Comparison of ENCODE assay signal across 8 cellular contexts in genomic region chr12:15532364-15532977, GRCh38.
A peak's percentile ranks its signal among the peaks of the same experiment; 100 is the strongest.
DNase-seq lines count a peak whose midpoint lies in the region; ATAC-seq and TF ChIP-seq lines count a peak whose summit lies in the region.

No MANE protein-coding gene starts in this region.

- no peaks in the 10 kb centered on the region for H3K36me3 ChIP-seq in sigmoid colon

- H3K27ac ChIP-seq in foreskin keratinocyte (no peak overlapping the region), sigmoid colon (no peak overlapping the region)

- H3K9me3 Mint-ChIP-seq in activated T-cell treated with anti-CD3 and anti-CD28 coated beads, Interleukin-2, amount 50 U/mL, for 4 hours = peaks cover 12% of the 10 kb centered on the region

- H3K4me3 Mint-ChIP-seq in activated T-cell treated with anti-CD3 and anti-CD28 coated beads, Interleukin-2, amount 50 U/mL, for 4 hours = no peak overlapping the region

- H3K27me3 ChIP-seq in foreskin keratinocyte = no peaks in the 10 kb centered on the region
- no peaks in the 10 kb centered on the region for H3K27me3 ChIP-seq in sigmoid colon

- H3K9me3 ChIP-seq in sigmoid colon = no peaks in the 10 kb centered on the region

- 8 to 31% methylated on average over 3 of the region's 3 CpGs for WGBS in sigmoid colon, 2 donors

- no peak for TF ChIP-seq POLR2A in sigmoid colon (IDR thresholded peaks at IDR 0.05)

- H3K4me3 ChIP-seq in sigmoid colon = no peak overlapping the region

- DNase-seq in AG08396 (ENCODE audit: low spot score) = peak; percentile 56
- peak; percentile 92 for DNase-seq in NCI-H82 (lab: John Stamatoyannopoulos, UW)
- DNase-seq in activated T-cell treated with anti-CD3 and anti-CD28 coated beads, Interleukin-2, amount 50 U/mL, for 4 hours = peak; percentile 37
- DNase-seq in foreskin keratinocyte = peak; percentile 37 to 66
- DNase-seq in sigmoid colon = no peak
- DNase-seq in cortex of kidney (lab: John Stamatoyannopoulos, UW) = no peak

- no peaks in the 10 kb centered on the region for H3K27me3 Mint-ChIP-seq in activated T-cell treated with anti-CD3 and anti-CD28 coated beads, Interleukin-2, amount 50 U/mL, for 4 hours (ENCODE audit: low read depth)

- intact Hi-C loops in sigmoid colon (cut with DNase I) = loop anchor here (5.0 kb wide), 1 partner anchor 50 kb away; no protein-coding TSS in a partner anchor

- H3K4me1 ChIP-seq in foreskin keratinocyte = peaks cover 6% of the 10 kb centered on the region
- H3K4me1 ChIP-seq in sigmoid colon = peaks cover 0 to 7% (median 0%) of the 10 kb centered on the region in 4 donors

- no peak for TF ChIP-seq EP300 in sigmoid colon (IDR thresholded peaks at IDR 0.05)

- peaks cover 5% of the 10 kb centered on the region for H3K36me3 Mint-ChIP-seq in activated T-cell treated with anti-CD3 and anti-CD28 coated beads, Interleukin-2, amount 50 U/mL, for 4 hours (ENCODE audit: insufficient read depth)

- peak; percentile 64 for ATAC-seq in GM18508 (IDR thresholded peaks at IDR 0.05; ENCODE audit: insufficient read depth, unreplicated experiment)
- peak; percentile 48 for ATAC-seq in HG02981 (IDR thresholded peaks at IDR 0.05; ENCODE audit: unreplicated experiment)
- ATAC-seq in activated T-cell treated with anti-CD3 and anti-CD28 coated beads, Interleukin-2, amount 50 U/mL, for 4 hours = peak; percentile 59 to 63
- ATAC-seq in foreskin keratinocyte = peak; percentile 93

- peaks cover 19% of the 10 kb centered on the region for H3K4me1 Mint-ChIP-seq in activated T-cell treated with anti-CD3 and anti-CD28 coated beads, Interleukin-2, amount 50 U/mL, for 4 hours (ENCODE audit: low read depth)

- TF ChIP-seq CTCF in foreskin keratinocyte (conservative IDR thresholded peaks at IDR 0.05) (peak; percentile 86), sigmoid colon (IDR thresholded peaks at IDR 0.05) (peak in 3 of 4 experiments; percentile 15 to 48 (median 25))

Comparison
In these comparisons a context has a peak if more than half of its experiments do, and no peak if none do; other contexts are left out.
1. DNase-seq: peak in AG08396 (single experiment), NCI-H82 (single experiment), activated T-cell treated with anti-CD3 and anti-CD28 coated beads, Interleukin-2, amount 50 U/mL, for 4 hours (single experiment) and foreskin keratinocyte (2 of 2); none in sigmoid colon (single experiment) and cortex of kidney (single experiment).
2. Peak in every context shown above with its lines, with median percentiles within 50 percentile points of each other: ATAC-seq.